In the genomic region with DNA sequence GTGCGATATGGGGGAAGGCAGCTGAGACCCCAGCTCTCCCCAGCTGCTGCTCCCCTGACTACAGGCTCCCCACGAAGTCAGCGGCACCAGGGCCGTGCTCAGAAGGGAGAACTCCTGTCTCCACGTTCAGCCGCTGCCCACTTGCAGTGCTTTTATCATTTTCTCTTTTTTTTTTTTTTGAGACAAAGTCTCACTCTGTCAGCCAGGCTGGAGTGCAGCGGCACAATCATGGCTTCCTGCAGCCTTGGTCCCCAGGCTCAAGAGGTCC, we compare ENCODE assay signal across 19 cellular contexts. TPM values are rescaled to one million over a fixed set of nuclear protein-coding genes. Genes with fewer than 3 reads are reported as not detected.
DNase-seq lines count a peak whose midpoint lies in the region; ATAC-seq and TF ChIP-seq lines count a peak whose summit lies in the region.
"Had no signal": no experiment of that assay in that cellular context is flagged by ENCODE, and none has a peak within 500 bp of the region (broad histone marks: within the 10 kb centered on the region; RNA-seq: fewer than 3 reads in every experiment).

No MANE protein-coding gene starts in this region.

- H3K4me3 ChIP-seq in hepatocyte, result no peak overlapping the region
- no peak overlapping the region for H3K4me3 ChIP-seq in neuronal stem cell (ENCODE audit: low read length in 2 of 2)

- H2BK15ac ChIP-seq in neuronal stem cell (ENCODE audit: low read length), result peak overlapping the region; percentile 85

- H2BK12ac ChIP-seq in neuronal stem cell (ENCODE audit: low read length), result no peak overlapping the region

- H2AFZ ChIP-seq in hepatocyte, result no peak overlapping the region
- H2AFZ ChIP-seq in neuronal stem cell (ENCODE audit: low read length), result no peak overlapping the region

- no peak overlapping the region for H2BK120ac ChIP-seq in neuronal stem cell (ENCODE audit: low read depth, low read length)

- H4K20me1 ChIP-seq in hepatocyte (ENCODE audit: insufficient read depth, poor library complexity, severe bottlenecking), result no peaks in the 10 kb centered on the region

- intact Hi-C loops in left ventricle myocardium superior (cut with micrococcal nuclease) (no loop called here), Right ventricle myocardium inferior (cut with DNase I) (no loop called here)

- H3K36me3 ChIP-seq in hepatocyte (replicated peaks; ENCODE audit: insufficient read depth, low read depth) (no peaks in the 10 kb centered on the region), neuronal stem cell (replicated peaks in 1 of 2; ENCODE audit: control insufficient read depth in 2 of 2, insufficient read depth in 2 of 2, low read length in 2 of 2) (peaks cover 0 to 4% of the 10 kb centered on the region in 2 donors)

- no peak overlapping the region for H3K4me2 ChIP-seq in hepatocyte
- H3K4me2 ChIP-seq in neuronal stem cell (ENCODE audit: insufficient read depth, low read length, poor library complexity, severe bottlenecking), result no peak overlapping the region

- peak overlapping the region; percentile 95 for H2AK5ac ChIP-seq in neuronal stem cell (ENCODE audit: low read depth, low read length)

- ATAC-seq in left ventricle myocardium superior (no peak), Right ventricle myocardium inferior (no peak)
- ATAC-seq: Panc1 had no signal

- H3K4me1 ChIP-seq in hepatocyte (ENCODE audit: insufficient read depth) (peaks cover 5% of the 10 kb centered on the region), neuronal stem cell (ENCODE audit: control insufficient read depth in 2 of 2, insufficient read depth in 1 of 2, low read depth in 1 of 2, low read length in 2 of 2) (peaks cover 15 to 21% of the 10 kb centered on the region in 2 donors)

- peak overlapping the region; percentile 97 for H3K14ac ChIP-seq in neuronal stem cell (ENCODE audit: low read length)

- 87% methylated on average over 7 of the region's 7 CpGs for WGBS in hepatocyte (ENCODE audit: low lambda C conversion rate, missing lambda C conversion rate)
- no CpG with 5 or more reads among the region's 7 CpGs for WGBS in neuronal stem cell (ENCODE audit: extremely low coverage in 2 of 2, insufficient read length in 2 of 2, insufficient replicate concordance in 1 of 2), 2 donors

- peak overlapping the region; percentile 50 for H3K23ac ChIP-seq in neuronal stem cell (ENCODE audit: low read depth, low read length, poor library complexity)

- no peak overlapping the region for H3K27ac ChIP-seq in hepatocyte
- no peak overlapping the region for H3K27ac ChIP-seq in neuronal stem cell (replicated peaks; ENCODE audit: low read length)

- H3K79me2 ChIP-seq in hepatocyte, result no peaks in the 10 kb centered on the region

- H3K9me3 ChIP-seq in hepatocyte (ENCODE audit: low read depth) (no peaks in the 10 kb centered on the region), neuronal stem cell (replicated peaks in 1 of 2; ENCODE audit: control insufficient read depth in 2 of 2, insufficient read depth in 1 of 2, low read depth in 1 of 2, low read length in 2 of 2) (peaks cover 2 to 4% of the 10 kb centered on the region in 2 donors)

- no peaks in the 10 kb centered on the region for H3K9me2 ChIP-seq in hepatocyte (replicated peaks; ENCODE audit: insufficient read depth)

- DNase-seq in left ventricle myocardium superior (peak; percentile 21), Right ventricle myocardium inferior (ENCODE audit: missing footprints) (no peak), hepatocyte (ENCODE audit: low spot score) (peak; percentile 5), neuronal stem cell (ENCODE audit: low spot score) (no peak), amniotic stem cell (lab: John Stamatoyannopoulos, UW) (no peak), hippocampal formation (lab: John Stamatoyannopoulos, UW) (no peak)
- no peak for DNase-seq in stimulated activated CD4-positive, alpha-beta T cell treated with anti-CD3 and anti-CD28 coated beads, Interleukin-12 subunit alpha, Interleukin-12 subunit beta, amount 100 ng/mL, for 4 hours
- DNase-seq: AML-193, DMS153, HCEC 1CT, NCI-H1105, NCI-H1694, NCI-H2107, NCI-H2227 treated with DMSO at 0.1 percent for 48 hours, NCI-H524 had no signal

- H3K18ac ChIP-seq in neuronal stem cell (ENCODE audit: low read length), result no peak overlapping the region

- H3K9ac ChIP-seq in neuronal stem cell (ENCODE audit: low read depth, low read length, poor library complexity), result no peak overlapping the region

- no peak overlapping the region for H4K8ac ChIP-seq in neuronal stem cell (ENCODE audit: low read depth, low read length)

- H3K4ac ChIP-seq in neuronal stem cell (ENCODE audit: low read length), result no peak overlapping the region

- peak overlapping the region; percentile 90 for H2BK5ac ChIP-seq in neuronal stem cell (ENCODE audit: low read length)

- peaks cover 6% of the 10 kb centered on the region for H3K79me1 ChIP-seq in neuronal stem cell (ENCODE audit: low read depth, low read length)

- H3K27me3 ChIP-seq in hepatocyte (no peaks in the 10 kb centered on the region), neuronal stem cell (ENCODE audit: control insufficient read depth in 3 of 3, insufficient read depth in 3 of 3, low read depth in 1 of 3, low read length in 3 of 3) (no peaks in the 10 kb centered on the region)

- TF ChIP-seq CTCF in hepatocyte (IDR thresholded peaks at IDR 0.05; ENCODE audit: poor library complexity), result no peak

- peak overlapping the region; percentile 43 for H4K91ac ChIP-seq in neuronal stem cell (ENCODE audit: low read depth, low read length, poor library complexity)

RNA-seq across cellular contexts. Expression of gene FTCD, which starts 0.9 kb away (rescaled TPM):
- total RNA-seq in left ventricle myocardium superior (1.5 TPM), Right ventricle myocardium inferior (1.2 TPM), hepatocyte (25.8 and 27.5 TPM in 2 replicates)
- polyA plus RNA-seq in hepatocyte, result 60.9 and 76.8 TPM in 2 replicates
- 2.1 TPM for polyA plus RNA-seq in neuronal stem cell (2013, experiment 1 of 2)
- polyA plus RNA-seq in neuronal stem cell (2013, experiment 2 of 2), result 2.0 TPM
- total RNA-seq: LHCN-M2 had no signal
- polyA plus RNA-seq: CD14-positive monocyte, IgD-negative memory B cell had no signal

RNA-seq across cellular contexts. Expression of gene SPATC1L, which starts 27.9 kb away (rescaled TPM):
- total RNA-seq in left ventricle myocardium superior (12.0 TPM), Right ventricle myocardium inferior (7.7 TPM), hepatocyte (8.3 and 10.1 TPM in 2 replicates)
- 24.2 and 29.9 TPM in 2 replicates for polyA plus RNA-seq in hepatocyte
- 38.2 TPM for polyA plus RNA-seq in neuronal stem cell (2013, experiment 1 of 2)
- 37.5 TPM for polyA plus RNA-seq in neuronal stem cell (2013, experiment 2 of 2)

RNA-seq across cellular contexts. Expression of gene COL6A2, which starts 58.4 kb away (rescaled TPM):
- total RNA-seq in left ventricle myocardium superior (196 TPM), Right ventricle myocardium inferior (254 TPM), hepatocyte (389 and 509 TPM in 2 replicates)
- 832 and 940 TPM in 2 replicates for polyA plus RNA-seq in hepatocyte
- polyA plus RNA-seq in neuronal stem cell (2013, experiment 1 of 2), result 19.3 TPM
- polyA plus RNA-seq in neuronal stem cell (2013, experiment 2 of 2), result 19.1 TPM
- polyA plus RNA-seq: CD14-positive monocyte had no signal

Comparison
In these comparisons a context has a peak if more than half of its experiments do, and no peak if none do; other contexts are left out.
1. DNase-seq: peak in left ventricle myocardium superior (single experiment) and hepatocyte (single experiment); none in Right ventricle myocardium inferior (single experiment), neuronal stem cell (single experiment), amniotic stem cell (single experiment), hippocampal formation (0 of 2) and stimulated activated CD4-positive, alpha-beta T cell treated with anti-CD3 and anti-CD28 coated beads, Interleukin-12 subunit alpha, Interleukin-12 subunit beta, amount 100 ng/mL, for 4 hours (single experiment).
2. RNA of gene FTCD, which starts 0.9 kb away (total RNA-seq): 25.8 to 27.5 TPM in hepatocyte; 1.5 TPM in left ventricle myocardium superior (single experiment) and 1.2 TPM in Right ventricle myocardium inferior (single experiment); every median in the first group is over 10 times any median in the second.